Comparison of ENCODE assay signal across 15 cellular contexts in the genomic region with DNA sequence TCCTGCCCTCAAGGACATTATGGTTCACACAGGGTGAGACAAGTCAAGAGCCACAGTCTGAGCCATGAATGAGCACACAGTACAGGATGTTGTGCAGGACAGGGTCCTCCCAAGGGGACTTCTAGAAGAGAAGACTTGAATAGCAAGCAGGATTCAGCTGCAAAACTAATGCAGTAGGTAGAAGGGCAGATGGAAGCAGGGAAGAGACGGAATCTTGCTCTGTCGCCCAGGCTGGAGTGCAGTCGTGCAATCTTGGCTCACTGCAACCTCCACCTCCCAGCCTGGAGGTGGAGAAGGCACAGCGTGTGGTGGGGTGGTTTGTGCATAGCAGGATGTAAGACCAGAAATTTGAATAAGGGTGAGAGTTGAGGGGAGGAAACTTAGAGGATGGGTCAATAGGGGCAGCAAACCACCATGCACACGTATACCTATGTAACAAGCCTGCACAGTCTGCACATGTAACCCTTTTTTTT.
DNase-seq lines count a peak whose midpoint lies in the region; ATAC-seq and FAIRE-seq lines count a peak whose summit lies in the region.
"Had no signal": no experiment of that assay in that cellular context is flagged by ENCODE, and none has a peak within 500 bp of the region (broad histone marks: within the 10 kb centered on the region; RNA-seq: fewer than 3 reads in every experiment).

No MANE protein-coding gene starts in this region.

- peaks cover 1% of the 10 kb centered on the region for H3K9me3 Mint-ChIP-seq in memory B cell
- H3K9me3 Mint-ChIP-seq: CD4-positive, CD25-positive, alpha-beta regulatory T cell; dendritic cell treated with granulocyte-macrophage colony-stimulating factor and Interleukin-4, amounts not matched to agents 40 ng/mL and 50 ng/mL, for 4 days; naive thymus-derived CD8-positive, alpha-beta T cell had no signal

- H3K27me3 Mint-ChIP-seq in memory B cell, result peaks cover 2% of the 10 kb centered on the region

- in situ Hi-C loops in KBM-7 (cut with MboI; ENCODE audit: low pct_unique_long_range_greater_than_20kb, low sequenced_read_pairs), result no loop called here

- H3K4me1 Mint-ChIP-seq in memory B cell, result peaks cover 33% of the 10 kb centered on the region
- H3K4me1 Mint-ChIP-seq: CD4-positive, CD25-positive, alpha-beta regulatory T cell had no signal

- peak; percentile 25 for ATAC-seq in GM19463 (IDR thresholded peaks at IDR 0.05; ENCODE audit: unreplicated experiment)
- ATAC-seq in HG03039 (IDR thresholded peaks at IDR 0.05; ENCODE audit: unreplicated experiment), result peak; percentile 32
- ATAC-seq in memory B cell (ENCODE audit: low read depth), result no peak
- ATAC-seq in GM18520 (IDR thresholded peaks at IDR 0.05; ENCODE audit: unreplicated experiment), result no peak
- ATAC-seq: left ventricle myocardium superior; naive thymus-derived CD8-positive, alpha-beta T cell; stimulated activated naive CD8-positive, alpha-beta T cell treated with anti-CD3 and anti-CD28 coated beads, Interleukin-15, Interleukin-2, amounts not matched to agents 100 U/mL and 50 U/mL, for 24 hours had no signal

- no peak overlapping the region for H3K27ac Mint-ChIP-seq in memory B cell
- H3K27ac Mint-ChIP-seq: dendritic cell treated with granulocyte-macrophage colony-stimulating factor and Interleukin-4, amounts not matched to agents 40 ng/mL and 50 ng/mL, for 4 days; naive thymus-derived CD8-positive, alpha-beta T cell had no signal

- FAIRE-seq in GM18507 (lab: Jason Lieb, UNC), result peak; percentile 67

- DNase-seq in GM18507 (ENCODE audit: extremely low spot score, insufficient read length, low read depth), result no peak
- no peak for DNase-seq in memory B cell (ENCODE audit: low spot score in 2 of 2)
- DNase-seq in KBM-7, result no peak
- no peak for DNase-seq in OCI-M2 (lab: John Stamatoyannopoulos, UW; ENCODE audit: unreplicated experiment)
- DNase-seq: activated CD4-positive, alpha-beta T cell treated with anti-CD3 and anti-CD28 coated beads, Interleukin-2, amount 50 U/mL, for 48 hours; CD4-positive, CD25-positive, alpha-beta regulatory T cell; left ventricle myocardium superior; naive thymus-derived CD8-positive, alpha-beta T cell; NCI-H187; stimulated activated CD4-positive, alpha-beta T cell treated with anti-CD3 and anti-CD28 coated beads, Interleukin-4, amount 100 ng/mL, for 4 hours; stimulated activated naive CD8-positive, alpha-beta T cell treated with anti-CD3 and anti-CD28 coated beads, Interleukin-15, Interleukin-2, amounts not matched to agents 100 U/mL and 50 U/mL, for 24 hours had no signal

- H3K36me3 Mint-ChIP-seq in memory B cell, result peaks cover 1% of the 10 kb centered on the region

- H3K4me3 Mint-ChIP-seq in memory B cell, result peak overlapping the region; percentile 43
- H3K4me3 Mint-ChIP-seq: dendritic cell treated with granulocyte-macrophage colony-stimulating factor and Interleukin-4, amounts not matched to agents 40 ng/mL and 50 ng/mL, for 4 days; naive thymus-derived CD8-positive, alpha-beta T cell had no signal

Comparison
In these comparisons a context has a peak if more than half of its experiments do, and no peak if none do; other contexts are left out.
1. ATAC-seq: peak in GM19463 (single experiment) and HG03039 (single experiment); none in memory B cell (single experiment) and GM18520 (single experiment).